25 cellular contexts compared by ENCODE assay signal in the genomic region with DNA sequence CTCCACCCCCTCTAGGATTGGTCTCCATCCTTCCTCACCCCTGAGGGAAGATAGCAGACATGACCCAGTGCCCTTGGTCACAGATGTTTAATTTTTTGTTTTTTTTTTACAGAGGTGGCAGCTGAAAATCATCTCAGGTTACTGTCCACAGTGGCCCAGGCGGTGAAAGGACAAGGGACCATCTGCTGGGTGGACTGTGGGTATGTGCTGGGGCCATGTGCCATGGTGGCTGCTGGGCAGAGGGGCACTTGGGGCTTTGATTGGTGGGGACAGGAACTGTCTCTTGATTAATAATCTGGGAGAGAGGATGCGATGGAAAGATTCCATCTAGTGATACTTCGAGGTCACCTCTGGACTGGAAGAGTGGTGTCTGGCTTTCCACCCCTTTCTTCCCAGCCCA.
"Had no signal": no experiment of that assay in that cellular context is flagged by ENCODE, and none has a peak within 500 bp of the region (broad histone marks: within the 10 kb centered on the region; RNA-seq: fewer than 3 reads in every experiment).

No MANE protein-coding gene starts in this region.

- H3K4me3 Mint-ChIP-seq: activated CD8-positive, alpha-beta memory T cell treated with anti-CD3 and anti-CD28 coated beads, Interleukin-2, amount 10 ng/mL, durations not matched to agents 7 days and 5 days; activated naive CD4-positive, alpha-beta T cell treated with anti-CD3 and anti-CD28 coated beads for 36 hours; activated naive CD8-positive, alpha-beta T cell; activated T-cell treated with anti-CD3 and anti-CD28 coated beads, Interleukin-2, amount 50 U/mL, for 24 hours; activated T-helper 1 cell treated with anti-CD3 and anti-CD28 coated beads, Interleukin-12 subunit alpha, Interleukin-12 subunit beta, Interleukin-2, Interleukin-4 antibody, amounts not matched to agents 30 ng/mL and 10 ng/mL and 1 ng/mL, durations not matched to agents 14 hours and 24 hours and 36 hours; T-helper 1 cell treated with Interleukin-12 subunit alpha and Interleukin-12 subunit beta and Interleukin-4 antibody, amounts not matched to agents 30 μg/mL and 1 μg/mL, for 36 hours; WTC11 had no signal

- H3K9me3 Mint-ChIP-seq: activated naive CD4-positive, alpha-beta T cell treated with anti-CD3 and anti-CD28 coated beads for 36 hours; activated T-cell treated with anti-CD3 and anti-CD28 coated beads, Interleukin-2, amount 50 U/mL, for 24 hours; activated T-helper 1 cell treated with anti-CD3 and anti-CD28 coated beads, Interleukin-12 subunit alpha, Interleukin-12 subunit beta, Interleukin-2, Interleukin-4 antibody, amounts not matched to agents 30 ng/mL and 10 ng/mL and 1 ng/mL, durations not matched to agents 14 hours and 24 hours and 36 hours; T-helper 1 cell treated with Interleukin-12 subunit alpha and Interleukin-12 subunit beta and Interleukin-4 antibody, amounts not matched to agents 30 μg/mL and 1 μg/mL, for 36 hours; WTC11 had no signal

- H3K27ac ChIP-seq: KMS-11 had no signal

- H3K27me3 Mint-ChIP-seq: activated CD8-positive, alpha-beta memory T cell treated with anti-CD3 and anti-CD28 coated beads, Interleukin-2, amount 10 ng/mL, durations not matched to agents 7 days and 5 days; activated naive CD8-positive, alpha-beta T cell; activated T-cell treated with anti-CD3 and anti-CD28 coated beads, Interleukin-2, amount 50 U/mL, for 24 hours had no signal

- H3K4me3 ChIP-seq: adrenal gland, MG63 had no signal

- ATAC-seq: activated CD8-positive, alpha-beta memory T cell treated with anti-CD3 and anti-CD28 coated beads, Interleukin-2, amount 10 ng/mL, durations not matched to agents 7 days and 5 days; HepG2; PC-3; WTC11 had no signal

- H3K27ac Mint-ChIP-seq: activated CD8-positive, alpha-beta memory T cell treated with anti-CD3 and anti-CD28 coated beads, Interleukin-2, amount 10 ng/mL, durations not matched to agents 7 days and 5 days; activated naive CD4-positive, alpha-beta T cell treated with anti-CD3 and anti-CD28 coated beads for 36 hours; activated naive CD8-positive, alpha-beta T cell; activated T-cell treated with anti-CD3 and anti-CD28 coated beads, Interleukin-2, amount 50 U/mL, for 24 hours; activated T-helper 1 cell treated with anti-CD3 and anti-CD28 coated beads, Interleukin-12 subunit alpha, Interleukin-12 subunit beta, Interleukin-2, Interleukin-4 antibody, amounts not matched to agents 30 ng/mL and 10 ng/mL and 1 ng/mL, durations not matched to agents 14 hours and 24 hours and 36 hours; T-helper 1 cell treated with Interleukin-12 subunit alpha and Interleukin-12 subunit beta and Interleukin-4 antibody, amounts not matched to agents 30 μg/mL and 1 μg/mL, for 36 hours; WTC11 had no signal

- H3K27me3 ChIP-seq: adrenal gland, MG63 had no signal

- H3K9me3 ChIP-seq: adrenal gland, MG63 had no signal

- H3K9ac ChIP-seq: KMS-11 had no signal

- DNase-seq: activated CD4-positive, alpha-beta T cell treated with anti-CD3 and anti-CD28 coated beads for 48 hours; activated CD4-positive, alpha-beta T cell treated with anti-CD3 and anti-CD28 coated beads, Interleukin-2, amount 50 U/mL, for 4 hours; activated CD4-positive, CD25-positive, alpha-beta regulatory T cell treated with anti-CD3 and anti-CD28 coated beads, Interleukin-2, amount 50 U/mL, for 72 hours; activated CD8-positive, alpha-beta memory T cell treated with anti-CD3 and anti-CD28 coated beads, Interleukin-2, amount 10 ng/mL, durations not matched to agents 7 days and 5 days; activated gamma-delta T cell; activated naive CD4-positive, alpha-beta T cell treated with anti-CD3 and anti-CD28 coated beads for 36 hours; activated T-cell treated with anti-CD3 and anti-CD28 coated beads, Interleukin-2, amount 50 U/mL, for 24 hours; adrenal gland; anterior cingulate cortex; MG63; MV-4-11; NCI-H1092 treated with DMSO at 0.1 percent for 48 hours; NCI-H1436; NCI-H187; NCI-H2081; NCI-H524; PC-3; SHP77; T-helper 9 cell had no signal
